Comparison of ENCODE assay signal across 14 cellular contexts in the genomic region with DNA sequence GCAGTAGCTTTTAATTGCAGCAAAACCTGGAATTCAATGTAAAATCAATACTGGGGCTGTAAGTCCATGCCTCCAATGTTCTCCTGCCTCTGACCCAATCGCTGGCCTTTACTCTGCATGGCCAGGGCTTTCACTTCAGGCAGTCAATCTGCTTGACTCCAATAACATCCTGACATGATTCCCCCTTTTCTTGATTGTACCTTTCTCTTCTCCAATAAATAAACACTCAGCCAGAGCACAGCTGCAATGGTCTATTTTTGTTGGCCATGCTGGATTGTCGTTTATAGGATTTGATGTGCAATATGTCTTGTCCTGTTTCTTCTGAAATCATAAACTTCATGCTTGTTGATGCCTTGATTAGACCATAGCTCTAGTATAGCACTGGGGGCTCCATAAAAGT.
DNase-seq lines count a peak whose midpoint lies in the region; ATAC-seq and TF ChIP-seq lines count a peak whose summit lies in the region.
"Had no signal": no experiment of that assay in that cellular context is flagged by ENCODE, and none has a peak within 500 bp of the region (broad histone marks: within the 10 kb centered on the region; RNA-seq: fewer than 3 reads in every experiment).

No MANE protein-coding gene starts in this region.

- intact Hi-C loops in sciatic nerve (cut with DNase I) = loop anchor here (5.0 kb wide), 1 partner anchor 95 kb away; a partner anchor contains a TSS

- WGBS in gastroesophageal sphincter (ENCODE audit: low coverage in 1 of 2), 2 donors = 38 to 55% methylated on average over 1 to 2 of the region's 2 CpGs

- H3K4me1 Mint-ChIP-seq in stimulated activated memory B cell treated with anti-CD40 and anti-IgM and Interleukin-4, amounts not matched to agents 10 μg/mL and 1 μg/mL and 100 μg/mL, for 72 hours = peaks cover 6% of the 10 kb centered on the region

- H3K36me3 ChIP-seq in gastroesophageal sphincter = no peaks in the 10 kb centered on the region

- H3K9me3 ChIP-seq in gastroesophageal sphincter = no peaks in the 10 kb centered on the region

- no peak overlapping the region for H3K4me3 Mint-ChIP-seq in stimulated activated memory B cell treated with anti-CD40 and anti-IgM and Interleukin-4, amounts not matched to agents 10 μg/mL and 1 μg/mL and 100 μg/mL, for 72 hours

- H3K27me3 ChIP-seq in gastroesophageal sphincter = no peaks in the 10 kb centered on the region

- H3K4me3 ChIP-seq in AG09309 (ENCODE audit: control insufficient read depth, low read depth, low read length) (peak overlapping the region; percentile 36), gastroesophageal sphincter (peak overlapping the region; percentile 33 to 37), skeletal muscle cell (ENCODE audit: low read depth, low read length) (peak overlapping the region; percentile 21)

- H3K27ac Mint-ChIP-seq in stimulated activated memory B cell treated with anti-CD40 and anti-IgM and Interleukin-4, amounts not matched to agents 10 μg/mL and 1 μg/mL and 100 μg/mL, for 72 hours = no peak overlapping the region

- no peak for TF ChIP-seq CTCF in AG09309 (IDR thresholded peaks at IDR 0.05; ENCODE audit: control insufficient read depth, insufficient read depth, low read depth, low read length, missing control alignments)
- TF ChIP-seq CTCF in gastroesophageal sphincter (IDR thresholded peaks at IDR 0.05) = no peak

- peaks cover 13% of the 10 kb centered on the region for H3K27me3 Mint-ChIP-seq in stimulated activated memory B cell treated with anti-CD40 and anti-IgM and Interleukin-4, amounts not matched to agents 10 μg/mL and 1 μg/mL and 100 μg/mL, for 72 hours

- H3K27ac ChIP-seq in angular gyrus (ENCODE audit: low read depth, low read length) (peak overlapping the region; percentile 54), gastroesophageal sphincter (peak overlapping the region; percentile 82 to 98 (median 88))
- H3K27ac ChIP-seq: C4-2B, VCaP had no signal

- H3K4me1 ChIP-seq in gastroesophageal sphincter = peaks cover 34 to 72% (median 46%) of the 10 kb centered on the region in 3 donors

- H3K36me3 Mint-ChIP-seq in stimulated activated memory B cell treated with anti-CD40 and anti-IgM and Interleukin-4, amounts not matched to agents 10 μg/mL and 1 μg/mL and 100 μg/mL, for 72 hours = no peaks in the 10 kb centered on the region

- no peak for DNase-seq in AG09309 (ENCODE audit: low read depth)
- no peak for DNase-seq in skeletal muscle cell (ENCODE audit: low read depth)
- no peak for DNase-seq in AG08396 (ENCODE audit: low spot score)
- no peak for DNase-seq in sciatic nerve (ENCODE audit: low spot score)
- DNase-seq in NCI-H774 (lab: John Stamatoyannopoulos, UW) = no peak
- DNase-seq: GF-D8, midbrain, NCI-H146, NCI-H748 treated with DMSO at 0.1 percent for 48 hours had no signal

- no peak for ATAC-seq in gastroesophageal sphincter
- no peak for ATAC-seq in stimulated activated memory B cell treated with anti-CD40 and anti-IgM and Interleukin-4, amounts not matched to agents 10 μg/mL and 1 μg/mL and 100 μg/mL, for 72 hours
- no peak for ATAC-seq in sciatic nerve

- TF ChIP-seq POLR2A in gastroesophageal sphincter (IDR thresholded peaks at IDR 0.05) = no peak

- no peak for TF ChIP-seq EP300 in gastroesophageal sphincter (IDR thresholded peaks at IDR 0.05)

- no peaks in the 10 kb centered on the region for H3K9me3 Mint-ChIP-seq in stimulated activated memory B cell treated with anti-CD40 and anti-IgM and Interleukin-4, amounts not matched to agents 10 μg/mL and 1 μg/mL and 100 μg/mL, for 72 hours
